Comparison of ENCODE assay signal across 20 cellular contexts in genomic region chr1:17935230-17935629, GRCh38.
"Had no signal": no experiment of that assay in that cellular context is flagged by ENCODE, and none has a peak within 500 bp of the region (broad histone marks: within the 10 kb centered on the region; RNA-seq: fewer than 3 reads in every experiment).

No MANE protein-coding gene starts in this region.

- H3K4me1 ChIP-seq: left lung, thyroid gland, vagina had no signal

- H3K36me3 Mint-ChIP-seq: mesothelial cell of epicardium; naive thymus-derived CD4-positive, alpha-beta T cell; stimulated activated effector memory CD8-positive, alpha-beta T cell treated with anti-CD3 and anti-CD28 coated beads, Interleukin-12 subunit alpha, Interleukin-12 subunit beta, amount 100 ng/mL, for 72 hours had no signal

- H3K27ac Mint-ChIP-seq: mesothelial cell of epicardium; naive thymus-derived CD4-positive, alpha-beta T cell; nephron progenitor cell; stimulated activated effector memory CD8-positive, alpha-beta T cell treated with anti-CD3 and anti-CD28 coated beads, Interleukin-12 subunit alpha, Interleukin-12 subunit beta, amount 100 ng/mL, for 72 hours had no signal

- H3K36me3 ChIP-seq: left lung, ovary, stomach, thyroid gland, vagina had no signal

- H3K27me3 ChIP-seq: ovary, thyroid gland, vagina had no signal

- H3K4me3 Mint-ChIP-seq: mesothelial cell of epicardium; naive thymus-derived CD4-positive, alpha-beta T cell; nephron progenitor cell; stimulated activated effector memory CD8-positive, alpha-beta T cell treated with anti-CD3 and anti-CD28 coated beads, Interleukin-12 subunit alpha, Interleukin-12 subunit beta, amount 100 ng/mL, for 72 hours had no signal

- H3K9me3 ChIP-seq: left lung, ovary, thyroid gland, vagina had no signal

- H3K4me3 ChIP-seq: dorsolateral prefrontal cortex, left lung, ovary, stomach, thyroid gland, vagina had no signal

- H3K4me1 Mint-ChIP-seq: mesothelial cell of epicardium; naive thymus-derived CD4-positive, alpha-beta T cell; stimulated activated effector memory CD8-positive, alpha-beta T cell treated with anti-CD3 and anti-CD28 coated beads, Interleukin-12 subunit alpha, Interleukin-12 subunit beta, amount 100 ng/mL, for 72 hours had no signal

- ATAC-seq: left lung; naive thymus-derived CD4-positive, alpha-beta T cell; sciatic nerve; stimulated activated effector memory CD8-positive, alpha-beta T cell treated with anti-CD3 and anti-CD28 coated beads, Interleukin-12 subunit alpha, Interleukin-12 subunit beta, amount 100 ng/mL, for 72 hours had no signal

- DNase-seq: dorsolateral prefrontal cortex; effector CD4-positive, alpha-beta T cell; left lung; mesenchymal stem cell; naive thymus-derived CD4-positive, alpha-beta T cell; nephron progenitor cell; occipital lobe; ovary; stimulated activated CD4-positive, alpha-beta T cell treated with anti-CD3 and anti-CD28 coated beads, Interleukin-2, amount 100 ng/mL, for 24 hours; stimulated activated CD4-positive, alpha-beta T cell treated with anti-CD3 and anti-CD28 coated beads, Interleukin-4, amount 100 ng/mL, for 24 hours; stimulated activated naive CD4-positive, alpha-beta T cell treated with Interleukin-2 at 50 U/mL for 16 hours; stomach; thyroid gland; trophoblast cell had no signal

- H3K27ac ChIP-seq: dorsolateral prefrontal cortex, left lung, ovary, stomach, thyroid gland, vagina had no signal

- FAIRE-seq: frontal cortex, keratinocyte had no signal
